Comparison of ENCODE assay signal across 20 cellular contexts in genomic region chr1:6249732-6250689, GRCh38. TPM values are rescaled to one million over a fixed set of nuclear protein-coding genes. Genes with fewer than 3 reads are reported as not detected.
A peak's percentile ranks its signal among the peaks of the same experiment; 100 is the strongest.
DNase-seq lines count a peak whose midpoint lies in the region; ATAC-seq, FAIRE-seq and TF ChIP-seq lines count a peak whose summit lies in the region.
"Had no signal": no experiment of that assay in that cellular context is flagged by ENCODE, and none has a peak within 500 bp of the region (broad histone marks: within the 10 kb centered on the region; RNA-seq: fewer than 3 reads in every experiment).

No MANE protein-coding gene starts in this region.

- H3K27ac Mint-ChIP-seq in stimulated activated naive CD8-positive, alpha-beta T cell treated with anti-CD3 and anti-CD28 coated beads, Interleukin-15, Interleukin-2, amounts not matched to agents 100 ng/mL and 50 ng/mL, for 24 hours, result peak overlapping the region; percentile 40
- no peak overlapping the region for H3K27ac Mint-ChIP-seq in stimulated activated naive CD8-positive, alpha-beta T cell treated with anti-CD3 and anti-CD28 coated beads, Interleukin-15, amount 100 ng/mL, for 72 hours
- H3K27ac Mint-ChIP-seq in astrocyte (ENCODE audit: unreplicated experiment), result peak overlapping the region; percentile 53
- no peak overlapping the region for H3K27ac Mint-ChIP-seq in type B pancreatic cell
- H3K27ac Mint-ChIP-seq: activated naive CD8-positive, alpha-beta T cell treated with anti-CD3 and anti-CD28 coated beads for 36 hours; T-helper 1 cell treated with Interleukin-12 subunit alpha and Interleukin-12 subunit beta and Interleukin-4 antibody, amounts not matched to agents 30 μg/mL and 1 μg/mL, for 36 hours had no signal

- no peak overlapping the region for H3K9ac ChIP-seq in astrocyte (ENCODE audit: low read length)

- H3K4me3 Mint-ChIP-seq in stimulated activated naive CD8-positive, alpha-beta T cell treated with anti-CD3 and anti-CD28 coated beads, Interleukin-15, Interleukin-2, amounts not matched to agents 100 ng/mL and 50 ng/mL, for 24 hours, result no peak overlapping the region
- no peak overlapping the region for H3K4me3 Mint-ChIP-seq in stimulated activated naive CD8-positive, alpha-beta T cell treated with anti-CD3 and anti-CD28 coated beads, Interleukin-15, amount 100 ng/mL, for 72 hours
- H3K4me3 Mint-ChIP-seq in astrocyte (ENCODE audit: unreplicated experiment) (no peak overlapping the region), type B pancreatic cell (peak overlapping the region; percentile 34)
- H3K4me3 Mint-ChIP-seq: activated naive CD8-positive, alpha-beta T cell treated with anti-CD3 and anti-CD28 coated beads for 36 hours; T-helper 1 cell treated with Interleukin-12 subunit alpha and Interleukin-12 subunit beta and Interleukin-4 antibody, amounts not matched to agents 30 μg/mL and 1 μg/mL, for 36 hours had no signal

- no peak overlapping the region for H3K27ac ChIP-seq in astrocyte (ENCODE audit: low read depth, low read length)
- H3K27ac ChIP-seq: uterus had no signal

- no peaks in the 10 kb centered on the region for H3K9me3 Mint-ChIP-seq in stimulated activated naive CD8-positive, alpha-beta T cell treated with anti-CD3 and anti-CD28 coated beads, Interleukin-15, Interleukin-2, amounts not matched to agents 100 ng/mL and 50 ng/mL, for 24 hours
- H3K9me3 Mint-ChIP-seq in stimulated activated naive CD8-positive, alpha-beta T cell treated with anti-CD3 and anti-CD28 coated beads, Interleukin-15, amount 100 ng/mL, for 72 hours, result no peaks in the 10 kb centered on the region
- no peaks in the 10 kb centered on the region for H3K9me3 Mint-ChIP-seq in astrocyte (ENCODE audit: unreplicated experiment)
- H3K9me3 Mint-ChIP-seq in type B pancreatic cell, result no peaks in the 10 kb centered on the region
- H3K9me3 Mint-ChIP-seq: activated naive CD8-positive, alpha-beta T cell treated with anti-CD3 and anti-CD28 coated beads for 36 hours; T-helper 1 cell treated with Interleukin-12 subunit alpha and Interleukin-12 subunit beta and Interleukin-4 antibody, amounts not matched to agents 30 μg/mL and 1 μg/mL, for 36 hours had no signal

- no peaks in the 10 kb centered on the region for H3K36me3 ChIP-seq in astrocyte (ENCODE audit: insufficient read depth, low read length)
- H3K36me3 ChIP-seq: HAP-1, uterus had no signal

- H4K20me1 ChIP-seq in astrocyte (ENCODE audit: insufficient read depth, low read length), result peaks cover 15% of the 10 kb centered on the region

- no peaks in the 10 kb centered on the region for H3K79me2 ChIP-seq in astrocyte (ENCODE audit: insufficient read depth, low read length)

- ATAC-seq in stimulated activated naive CD8-positive, alpha-beta T cell treated with anti-CD3 and anti-CD28 coated beads, Interleukin-15, amount 100 ng/mL, for 72 hours, result no peak

- DNase-seq in stimulated activated naive CD8-positive, alpha-beta T cell treated with anti-CD3 and anti-CD28 coated beads, Interleukin-15, amount 100 ng/mL, for 72 hours, result no peak
- DNase-seq in astrocyte (ENCODE audit: low read depth), result no peak
- peak; percentile 52 for DNase-seq in left kidney (ENCODE audit: low read depth, low spot score)
- no peak for DNase-seq in type B pancreatic cell (ENCODE audit: extremely low spot score, unreplicated experiment)
- DNase-seq in HCEC 1CT, result no peak
- DNase-seq in MV-4-11 (lab: John Stamatoyannopoulos, UW), result no peak
- DNase-seq in central memory CD4-positive, alpha-beta T cell, result no peak
- DNase-seq: activated CD4-positive, alpha-beta T cell treated with anti-CD3 and anti-CD28 coated beads for 1 hour; activated naive CD8-positive, alpha-beta T cell treated with anti-CD3 and anti-CD28 coated beads for 36 hours; DMS79; effector CD8-positive, alpha-beta T cell; IMR-90; NCI-H1092 treated with DMSO at 0.1 percent for 48 hours; NCI-H774; spleen; stimulated activated naive CD4-positive, alpha-beta T cell treated with Interleukin-2 at 50 U/mL for 16 hours; uterus had no signal

- H3K9me3 ChIP-seq in astrocyte (ENCODE audit: insufficient read depth, low read depth, low read length), result no peaks in the 10 kb centered on the region
- H3K9me3 ChIP-seq: HAP-1, spleen, uterus had no signal

- H3K4me1 ChIP-seq in astrocyte (ENCODE audit: insufficient read depth, low read length), result no peaks in the 10 kb centered on the region
- H3K4me1 ChIP-seq: HAP-1 had no signal

- TF ChIP-seq CTCF in astrocyte (IDR thresholded peaks at IDR 0.05; ENCODE audit: insufficient read depth, low read depth, low read length), result no peak
- TF ChIP-seq CTCF in type B pancreatic cell (conservative IDR thresholded peaks at IDR 0.05), result no peak

- no peak overlapping the region for H2AFZ ChIP-seq in astrocyte (ENCODE audit: low read depth, low read length)

- peaks cover 16% of the 10 kb centered on the region for H3K4me1 Mint-ChIP-seq in stimulated activated naive CD8-positive, alpha-beta T cell treated with anti-CD3 and anti-CD28 coated beads, Interleukin-15, Interleukin-2, amounts not matched to agents 100 ng/mL and 50 ng/mL, for 24 hours (ENCODE audit: low read depth)
- peaks cover 23% of the 10 kb centered on the region for H3K4me1 Mint-ChIP-seq in stimulated activated naive CD8-positive, alpha-beta T cell treated with anti-CD3 and anti-CD28 coated beads, Interleukin-15, amount 100 ng/mL, for 72 hours
- H3K4me1 Mint-ChIP-seq in astrocyte (ENCODE audit: low read depth, unreplicated experiment) (no peaks in the 10 kb centered on the region), type B pancreatic cell (ENCODE audit: unreplicated experiment) (peaks cover 7% of the 10 kb centered on the region)

- H3K4me2 ChIP-seq in astrocyte (ENCODE audit: low read length), result peak overlapping the region; percentile 55

- no peak overlapping the region for H3K4me3 ChIP-seq in astrocyte (ENCODE audit: insufficient read depth, low read depth, low read length)
- H3K4me3 ChIP-seq: HAP-1, uterus had no signal

- no peak for FAIRE-seq in astrocyte (lab: Jason Lieb, UNC)

- H3K27me3 ChIP-seq in astrocyte (ENCODE audit: insufficient read depth, low read length), result peaks cover 12% of the 10 kb centered on the region

- H3K36me3 Mint-ChIP-seq in stimulated activated naive CD8-positive, alpha-beta T cell treated with anti-CD3 and anti-CD28 coated beads, Interleukin-15, Interleukin-2, amounts not matched to agents 100 ng/mL and 50 ng/mL, for 24 hours (ENCODE audit: low read depth), result no peaks in the 10 kb centered on the region
- H3K36me3 Mint-ChIP-seq in astrocyte (ENCODE audit: low read depth, unreplicated experiment) (peaks cover 2% of the 10 kb centered on the region), type B pancreatic cell (no peaks in the 10 kb centered on the region)
- H3K36me3 Mint-ChIP-seq: activated naive CD8-positive, alpha-beta T cell treated with anti-CD3 and anti-CD28 coated beads for 36 hours had no signal

- peaks cover 30% of the 10 kb centered on the region for H3K27me3 Mint-ChIP-seq in stimulated activated naive CD8-positive, alpha-beta T cell treated with anti-CD3 and anti-CD28 coated beads, Interleukin-15, Interleukin-2, amounts not matched to agents 100 ng/mL and 50 ng/mL, for 24 hours
- peaks cover 67% of the 10 kb centered on the region for H3K27me3 Mint-ChIP-seq in stimulated activated naive CD8-positive, alpha-beta T cell treated with anti-CD3 and anti-CD28 coated beads, Interleukin-15, amount 100 ng/mL, for 72 hours
- H3K27me3 Mint-ChIP-seq in astrocyte (ENCODE audit: low read depth, unreplicated experiment), result peaks cover 52% of the 10 kb centered on the region
- peaks cover 65% of the 10 kb centered on the region for H3K27me3 Mint-ChIP-seq in type B pancreatic cell

RNA-seq across cellular contexts. Expression of gene HES3, which starts 6.0 kb away (rescaled TPM):
- total RNA-seq in astrocyte (not detected in 2 replicates), type B pancreatic cell (ENCODE audit: low replicate concordance) (not detected in 2 replicates)
- total RNA-seq: activated naive CD8-positive, alpha-beta T cell treated with anti-CD3 and anti-CD28 coated beads for 36 hours; IMR-90; spleen; uterus had no signal

RNA-seq across cellular contexts. Expression of gene GPR153, which starts 10.9 kb away (rescaled TPM):
- total RNA-seq in astrocyte (3.0 and 3.7 TPM in 2 replicates), type B pancreatic cell (ENCODE audit: low replicate concordance) (6.1 and 8.5 TPM in 2 replicates)

RNA-seq across cellular contexts. Expression of gene ICMT, which starts 14.2 kb away (rescaled TPM):
- total RNA-seq in astrocyte (58.1 and 59.5 TPM in 2 replicates), type B pancreatic cell (ENCODE audit: low replicate concordance) (56.6 and 63.5 TPM in 2 replicates)

RNA-seq across cellular contexts. Expression of gene RNF207, which starts 44.1 kb away (rescaled TPM):
- total RNA-seq in astrocyte (4.7 and 7.4 TPM in 2 replicates), type B pancreatic cell (ENCODE audit: low replicate concordance) (34.5 and 37.0 TPM in 2 replicates)

RNA-seq across cellular contexts. Expression of gene RPL22, which starts 50.6 kb away (rescaled TPM):
- total RNA-seq in astrocyte, result 237 and 283 TPM in 2 replicates
- 499 and 541 TPM in 2 replicates for total RNA-seq in type B pancreatic cell (ENCODE audit: low replicate concordance)

Comparison
In these comparisons a context has a peak if more than half of its experiments do, and no peak if none do; other contexts are left out.
1. H3K27ac Mint-ChIP-seq: peak in stimulated activated naive CD8-positive, alpha-beta T cell treated with anti-CD3 and anti-CD28 coated beads, Interleukin-15, Interleukin-2, amounts not matched to agents 100 ng/mL and 50 ng/mL, for 24 hours (single experiment) and astrocyte (single experiment); none in stimulated activated naive CD8-positive, alpha-beta T cell treated with anti-CD3 and anti-CD28 coated beads, Interleukin-15, amount 100 ng/mL, for 72 hours (0 of 2) and type B pancreatic cell (single experiment).